Comparison of ENCODE assay signal across 22 cellular contexts in the genomic region with DNA sequence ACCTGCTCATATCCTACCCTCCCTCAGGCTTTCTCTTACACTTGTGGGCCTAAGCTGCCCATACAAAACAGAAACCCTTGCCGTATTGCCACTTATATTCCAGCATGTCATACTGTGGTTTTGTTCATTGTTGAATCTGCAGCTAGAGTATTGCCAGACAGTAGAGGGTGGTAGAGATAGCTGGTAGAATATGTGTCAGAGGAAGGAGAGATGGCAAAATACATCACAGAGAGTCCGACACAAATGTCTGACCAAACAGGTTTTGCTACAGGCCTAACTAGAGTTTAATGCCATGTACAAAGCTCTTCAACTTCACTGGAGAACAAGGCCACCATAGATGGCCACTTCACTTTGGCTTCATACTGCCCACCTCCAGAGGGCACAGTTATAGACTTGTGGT.
DNase-seq lines count a peak whose midpoint lies in the region; ATAC-seq and TF ChIP-seq lines count a peak whose summit lies in the region.
"Had no signal": no experiment of that assay in that cellular context is flagged by ENCODE, and none has a peak within 500 bp of the region (broad histone marks: within the 10 kb centered on the region; RNA-seq: fewer than 3 reads in every experiment).

No MANE protein-coding gene starts in this region.

- H3K36me3 ChIP-seq in trophoblast cell (ENCODE audit: control insufficient read depth in 1 of 2, insufficient read depth in 2 of 2, low read length in 2 of 2), result no peaks in the 10 kb centered on the region
- H3K36me3 ChIP-seq: Peyer's patch, prostate gland, thyroid gland had no signal

- H4K91ac ChIP-seq in trophoblast cell (ENCODE audit: low read depth, low read length), result no peak overlapping the region

- peaks cover 2% of the 10 kb centered on the region for H3K9me3 Mint-ChIP-seq in chondrocyte (ENCODE audit: low read depth)
- H3K9me3 Mint-ChIP-seq in activated naive CD8-positive, alpha-beta T cell treated with anti-CD3 and anti-CD28 coated beads, Interleukin-2, amount 50 U/mL, for 24 hours, result no peaks in the 10 kb centered on the region
- H3K9me3 Mint-ChIP-seq: activated naive CD4-positive, alpha-beta T cell treated with anti-CD3 and anti-CD28 coated beads, Interleukin-2, amount 50 U/mL, for 24 hours; brain; memory B cell; natural killer cell treated with Interleukin-12 subunit alpha and Interleukin-12 subunit beta and Interleukin-15 and Interleukin-18, amount 100 ng/mL, for 72 hours; stimulated activated memory B cell treated with anti-CD40 and anti-IgM and Interleukin-4, amounts not matched to agents 10 μg/mL and 1 μg/mL and 100 μg/mL, for 72 hours had no signal

- H3K36me3 Mint-ChIP-seq in chondrocyte (ENCODE audit: low read depth), result no peaks in the 10 kb centered on the region
- no peaks in the 10 kb centered on the region for H3K36me3 Mint-ChIP-seq in activated naive CD8-positive, alpha-beta T cell treated with anti-CD3 and anti-CD28 coated beads, Interleukin-2, amount 50 U/mL, for 24 hours (ENCODE audit: low read depth)
- H3K36me3 Mint-ChIP-seq: activated naive CD4-positive, alpha-beta T cell treated with anti-CD3 and anti-CD28 coated beads, Interleukin-2, amount 50 U/mL, for 24 hours; brain; memory B cell; natural killer cell treated with Interleukin-12 subunit alpha and Interleukin-12 subunit beta and Interleukin-15 and Interleukin-18, amount 100 ng/mL, for 72 hours; stimulated activated memory B cell treated with anti-CD40 and anti-IgM and Interleukin-4, amounts not matched to agents 10 μg/mL and 1 μg/mL and 100 μg/mL, for 72 hours had no signal

- no CpG with 5 or more reads among the region's 2 CpGs for WGBS in trophoblast cell (ENCODE audit: extremely low coverage, insufficient coverage, insufficient read length)

- H3K4ac ChIP-seq in trophoblast cell (ENCODE audit: low read depth, low read length), result no peak overlapping the region

- H2BK12ac ChIP-seq in trophoblast cell (ENCODE audit: low read length), result no peak overlapping the region

- ATAC-seq in activated naive CD8-positive, alpha-beta T cell treated with anti-CD3 and anti-CD28 coated beads, Interleukin-2, amount 50 U/mL, for 24 hours, result no peak
- ATAC-seq: natural killer cell treated with Interleukin-12 subunit alpha and Interleukin-12 subunit beta and Interleukin-15 and Interleukin-18, amount 100 ng/mL, for 72 hours; stimulated activated memory B cell treated with anti-CD40 and anti-IgM and Interleukin-4, amounts not matched to agents 10 μg/mL and 1 μg/mL and 100 μg/mL, for 72 hours had no signal

- DNase-seq in HT-29 (ENCODE audit: low spot score) (peak; percentile 59), NCI-H2107 treated with DMSO at 0.1 percent for 48 hours (lab: John Stamatoyannopoulos, UW; ENCODE audit: unreplicated experiment) (peak; percentile 84), chondrocyte (ENCODE audit: low spot score) (no peak), trophoblast cell (peak; percentile 35 to 69), SK-N-DZ (ENCODE audit: low spot score) (no peak), NCI-H2171 (lab: John Stamatoyannopoulos, UW) (no peak)
- DNase-seq in activated naive CD8-positive, alpha-beta T cell treated with anti-CD3 and anti-CD28 coated beads, Interleukin-2, amount 50 U/mL, for 24 hours, result no peak
- DNase-seq: activated CD4-positive, alpha-beta T cell treated with anti-CD3 and anti-CD28 coated beads, Interleukin-2, amount 50 U/mL, for 4 hours; activated T-cell treated with anti-CD3 and anti-CD28 coated beads, Interleukin-2, amount 50 U/mL, for 1 hour; dermis blood vessel endothelial cell; GM23248; NCI-H446; Peyer's patch; stimulated activated CD4-positive, alpha-beta T cell treated with anti-CD3 and anti-CD28 coated beads, Interleukin-12 subunit alpha, Interleukin-12 subunit beta, amount 100 ng/mL, for 4 hours; thyroid gland had no signal

- H2BK5ac ChIP-seq in trophoblast cell (ENCODE audit: low read depth, low read length, poor library complexity), result no peak overlapping the region

- H3K14ac ChIP-seq in trophoblast cell (ENCODE audit: low read length), result no peak overlapping the region

- no peaks in the 10 kb centered on the region for H3K27me3 ChIP-seq in trophoblast cell (ENCODE audit: insufficient read depth, low read length)
- H3K27me3 ChIP-seq: Peyer's patch, thyroid gland had no signal

- H2AFZ ChIP-seq in trophoblast cell (ENCODE audit: insufficient read depth, low read length, poor library complexity), result no peak overlapping the region
- H2AFZ ChIP-seq: GM23248 had no signal

- H3K4me3 ChIP-seq in trophoblast cell (ENCODE audit: low read depth, low read length), result no peak overlapping the region
- H3K4me3 ChIP-seq: GM23248, Peyer's patch, prostate gland, thyroid gland had no signal

- H3K9ac ChIP-seq in trophoblast cell (ENCODE audit: low read length), result no peak overlapping the region
- H3K9ac ChIP-seq: GM23248 had no signal

- no peak overlapping the region for H2AK5ac ChIP-seq in trophoblast cell (ENCODE audit: low read length)

- H3K23ac ChIP-seq in trophoblast cell (ENCODE audit: low read length), result no peak overlapping the region

- no peak overlapping the region for H3K4me2 ChIP-seq in trophoblast cell (ENCODE audit: low read length)

- H3K4me1 Mint-ChIP-seq in chondrocyte (ENCODE audit: low read depth), result no peaks in the 10 kb centered on the region
- no peaks in the 10 kb centered on the region for H3K4me1 Mint-ChIP-seq in activated naive CD8-positive, alpha-beta T cell treated with anti-CD3 and anti-CD28 coated beads, Interleukin-2, amount 50 U/mL, for 24 hours
- H3K4me1 Mint-ChIP-seq: activated naive CD4-positive, alpha-beta T cell treated with anti-CD3 and anti-CD28 coated beads, Interleukin-2, amount 50 U/mL, for 24 hours; B cell; brain; memory B cell; stimulated activated memory B cell treated with anti-CD40 and anti-IgM and Interleukin-4, amounts not matched to agents 10 μg/mL and 1 μg/mL and 100 μg/mL, for 72 hours had no signal

- H3K27ac Mint-ChIP-seq in chondrocyte (ENCODE audit: unreplicated experiment), result no peak overlapping the region
- no peak overlapping the region for H3K27ac Mint-ChIP-seq in activated naive CD8-positive, alpha-beta T cell treated with anti-CD3 and anti-CD28 coated beads, Interleukin-2, amount 50 U/mL, for 24 hours
- H3K27ac Mint-ChIP-seq: activated naive CD4-positive, alpha-beta T cell treated with anti-CD3 and anti-CD28 coated beads, Interleukin-2, amount 50 U/mL, for 24 hours; B cell; memory B cell; natural killer cell treated with Interleukin-12 subunit alpha and Interleukin-12 subunit beta and Interleukin-15 and Interleukin-18, amount 100 ng/mL, for 72 hours; stimulated activated memory B cell treated with anti-CD40 and anti-IgM and Interleukin-4, amounts not matched to agents 10 μg/mL and 1 μg/mL and 100 μg/mL, for 72 hours had no signal

- no peaks in the 10 kb centered on the region for H3K9me3 ChIP-seq in trophoblast cell (ENCODE audit: insufficient read depth, low read depth, low read length)
- H3K9me3 ChIP-seq: Peyer's patch, prostate gland, thyroid gland had no signal

- H3K27ac ChIP-seq in trophoblast cell (ENCODE audit: low read depth, low read length), result no peak overlapping the region
- H3K27ac ChIP-seq: GM23248, Peyer's patch, prostate gland, thyroid gland had no signal

- H3K79me2 ChIP-seq in trophoblast cell (ENCODE audit: control insufficient read depth, insufficient read depth, low read length, poor library complexity), result no peaks in the 10 kb centered on the region

- H3K4me3 Mint-ChIP-seq in chondrocyte (ENCODE audit: unreplicated experiment), result no peak overlapping the region
- H3K4me3 Mint-ChIP-seq in activated naive CD8-positive, alpha-beta T cell treated with anti-CD3 and anti-CD28 coated beads, Interleukin-2, amount 50 U/mL, for 24 hours, result no peak overlapping the region
- H3K4me3 Mint-ChIP-seq: activated naive CD4-positive, alpha-beta T cell treated with anti-CD3 and anti-CD28 coated beads, Interleukin-2, amount 50 U/mL, for 24 hours; B cell; brain; memory B cell; natural killer cell treated with Interleukin-12 subunit alpha and Interleukin-12 subunit beta and Interleukin-15 and Interleukin-18, amount 100 ng/mL, for 72 hours; stimulated activated memory B cell treated with anti-CD40 and anti-IgM and Interleukin-4, amounts not matched to agents 10 μg/mL and 1 μg/mL and 100 μg/mL, for 72 hours had no signal

- no peaks in the 10 kb centered on the region for H3K27me3 Mint-ChIP-seq in chondrocyte (ENCODE audit: low read depth)
- no peaks in the 10 kb centered on the region for H3K27me3 Mint-ChIP-seq in activated naive CD8-positive, alpha-beta T cell treated with anti-CD3 and anti-CD28 coated beads, Interleukin-2, amount 50 U/mL, for 24 hours
- H3K27me3 Mint-ChIP-seq: activated naive CD4-positive, alpha-beta T cell treated with anti-CD3 and anti-CD28 coated beads, Interleukin-2, amount 50 U/mL, for 24 hours; B cell; brain; memory B cell; natural killer cell treated with Interleukin-12 subunit alpha and Interleukin-12 subunit beta and Interleukin-15 and Interleukin-18, amount 100 ng/mL, for 72 hours; stimulated activated memory B cell treated with anti-CD40 and anti-IgM and Interleukin-4, amounts not matched to agents 10 μg/mL and 1 μg/mL and 100 μg/mL, for 72 hours had no signal

- H3K18ac ChIP-seq in trophoblast cell (ENCODE audit: low read length), result no peak overlapping the region

- no peaks in the 10 kb centered on the region for H3K79me1 ChIP-seq in trophoblast cell (ENCODE audit: low read length)

- no peak overlapping the region for H4K12ac ChIP-seq in trophoblast cell (ENCODE audit: low read depth, low read length)

- H4K8ac ChIP-seq in trophoblast cell (ENCODE audit: low read depth, low read length), result no peak overlapping the region

- TF ChIP-seq CTCF in chondrocyte (IDR thresholded peaks at IDR 0.05), result peak; percentile 11

- H3K4me1 ChIP-seq in trophoblast cell (ENCODE audit: control insufficient read depth in 1 of 2, insufficient read depth in 2 of 2, low read length in 2 of 2), result no peaks in the 10 kb centered on the region
- H3K4me1 ChIP-seq: Peyer's patch, prostate gland, thyroid gland had no signal

- H2BK120ac ChIP-seq in trophoblast cell (ENCODE audit: insufficient read depth, low read length, poor library complexity), result no peak overlapping the region

Comparison
In these comparisons a context has a peak if more than half of its experiments do, and no peak if none do; other contexts are left out.
1. DNase-seq: peak in HT-29 (single experiment), NCI-H2107 treated with DMSO at 0.1 percent for 48 hours (single experiment) and trophoblast cell (2 of 2); none in chondrocyte (single experiment), activated naive CD8-positive, alpha-beta T cell treated with anti-CD3 and anti-CD28 coated beads, Interleukin-2, amount 50 U/mL, for 24 hours (single experiment), SK-N-DZ (single experiment) and NCI-H2171 (single experiment).